ENCODE assay signal across 1 cellular context in the genomic region with DNA sequence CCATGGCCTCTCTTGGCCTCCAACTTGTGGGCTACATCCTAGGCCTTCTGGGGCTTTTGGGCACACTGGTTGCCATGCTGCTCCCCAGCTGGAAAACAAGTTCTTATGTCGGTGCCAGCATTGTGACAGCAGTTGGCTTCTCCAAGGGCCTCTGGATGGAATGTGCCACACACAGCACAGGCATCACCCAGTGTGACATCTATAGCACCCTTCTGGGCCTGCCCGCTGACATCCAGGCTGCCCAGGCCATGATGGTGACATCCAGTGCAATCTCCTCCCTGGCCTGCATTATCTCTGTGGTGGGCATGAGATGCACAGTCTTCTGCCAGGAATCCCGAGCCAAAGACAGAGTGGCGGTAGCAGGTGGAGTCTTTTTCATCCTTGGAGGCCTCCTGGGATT.
TF ChIP-seq lines count a peak whose summit lies in the region.

No MANE protein-coding gene starts in this region.

TF ChIP-seq in A549, 52 proteins besides CTCF, POLR2A, EP300 and RAD21 (continued from another document):
- TF ChIP-seq, protein P1, sequence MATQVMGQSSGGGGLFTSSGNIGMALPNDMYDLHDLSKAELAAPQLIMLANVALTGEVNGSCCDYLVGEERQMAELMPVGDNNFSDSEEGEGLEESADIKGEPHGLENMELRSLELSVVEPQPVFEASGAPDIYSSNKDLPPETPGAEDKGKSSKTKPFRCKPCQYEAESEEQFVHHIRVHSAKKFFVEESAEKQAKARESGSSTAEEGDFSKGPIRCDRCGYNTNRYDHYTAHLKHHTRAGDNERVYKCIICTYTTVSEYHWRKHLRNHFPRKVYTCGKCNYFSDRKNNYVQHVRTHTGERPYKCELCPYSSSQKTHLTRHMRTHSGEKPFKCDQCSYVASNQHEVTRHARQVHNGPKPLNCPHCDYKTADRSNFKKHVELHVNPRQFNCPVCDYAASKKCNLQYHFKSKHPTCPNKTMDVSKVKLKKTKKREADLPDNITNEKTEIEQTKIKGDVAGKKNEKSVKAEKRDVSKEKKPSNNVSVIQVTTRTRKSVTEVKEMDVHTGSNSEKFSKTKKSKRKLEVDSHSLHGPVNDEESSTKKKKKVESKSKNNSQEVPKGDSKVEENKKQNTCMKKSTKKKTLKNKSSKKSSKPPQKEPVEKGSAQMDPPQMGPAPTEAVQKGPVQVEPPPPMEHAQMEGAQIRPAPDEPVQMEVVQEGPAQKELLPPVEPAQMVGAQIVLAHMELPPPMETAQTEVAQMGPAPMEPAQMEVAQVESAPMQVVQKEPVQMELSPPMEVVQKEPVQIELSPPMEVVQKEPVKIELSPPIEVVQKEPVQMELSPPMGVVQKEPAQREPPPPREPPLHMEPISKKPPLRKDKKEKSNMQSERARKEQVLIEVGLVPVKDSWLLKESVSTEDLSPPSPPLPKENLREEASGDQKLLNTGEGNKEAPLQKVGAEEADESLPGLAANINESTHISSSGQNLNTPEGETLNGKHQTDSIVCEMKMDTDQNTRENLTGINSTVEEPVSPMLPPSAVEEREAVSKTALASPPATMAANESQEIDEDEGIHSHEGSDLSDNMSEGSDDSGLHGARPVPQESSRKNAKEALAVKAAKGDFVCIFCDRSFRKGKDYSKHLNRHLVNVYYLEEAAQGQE (IDR thresholded peaks at IDR 0.05), result no peak
- TF ChIP-seq KDM5A (IDR thresholded peaks at IDR 0.05) (no peak), MAFK (IDR thresholded peaks at IDR 0.05; ENCODE audit: partially characterized antibody) (no peak), HEYL (CRISPR knock-in tag; IDR thresholded peaks at IDR 0.05) (no peak), NR3C1 (IDR thresholded peaks at IDR 0.05) (no peak), ESRRA (IDR thresholded peaks at IDR 0.05; ENCODE audit: borderline replicate concordance, low read length) (no peak), SMC3 (IDR thresholded peaks at IDR 0.05) (no peak), CHD2 (IDR thresholded peaks at IDR 0.05; ENCODE audit: low read length, partially characterized antibody) (no peak), GATA3 (IDR thresholded peaks at IDR 0.05; ENCODE audit: borderline replicate concordance) (no peak), EHMT2 (IDR thresholded peaks at IDR 0.05; ENCODE audit: low read depth) (no peak), FOSB (CRISPR knock-in tag; IDR thresholded peaks at IDR 0.05) (no peak)
- TF ChIP-seq, protein P2, sequence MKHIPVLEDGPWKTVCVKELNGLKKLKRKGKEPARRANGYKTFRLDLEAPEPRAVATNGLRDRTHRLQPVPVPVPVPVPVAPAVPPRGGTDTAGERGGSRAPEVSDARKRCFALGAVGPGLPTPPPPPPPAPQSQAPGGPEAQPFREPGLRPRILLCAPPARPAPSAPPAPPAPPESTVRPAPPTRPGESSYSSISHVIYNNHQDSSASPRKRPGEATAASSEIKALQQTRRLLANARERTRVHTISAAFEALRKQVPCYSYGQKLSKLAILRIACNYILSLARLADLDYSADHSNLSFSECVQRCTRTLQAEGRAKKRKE (CRISPR knock-in tag; IDR thresholded peaks at IDR 0.05; ENCODE audit: low read depth), result no peak
